ENCODE assay signal across 8 cellular contexts in genomic region chr11:46381046-46381835, GRCh38. TPM values are rescaled to one million over a fixed set of nuclear protein-coding genes. Genes with fewer than 3 reads are reported as not detected.
A peak's percentile ranks its signal among the peaks of the same experiment; 100 is the strongest.
DNase-seq lines count a peak whose midpoint lies in the region; ATAC-seq and TF ChIP-seq lines count a peak whose summit lies in the region.

A gene with protein sequence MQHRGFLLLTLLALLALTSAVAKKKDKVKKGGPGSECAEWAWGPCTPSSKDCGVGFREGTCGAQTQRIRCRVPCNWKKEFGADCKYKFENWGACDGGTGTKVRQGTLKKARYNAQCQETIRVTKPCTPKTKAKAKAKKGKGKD (plus strand): TSS chr11:46381669. CDS start chr11:46382058, 389 bp downstream.

- H3K27me3 Mint-ChIP-seq in CD4-positive, alpha-beta memory T cell: peaks cover 8 to 20% of the 10 kb centered on the region in 2 donors
- peaks cover 12% of the 10 kb centered on the region for H3K27me3 Mint-ChIP-seq in activated CD8-positive, alpha-beta T cell treated with anti-CD3 and anti-CD28 coated beads for 36 hours

- H2AFZ ChIP-seq in parathyroid adenoma: peak within 1 kb of the TSS; percentile 75

- H3K9me3 ChIP-seq in CD4-positive, alpha-beta memory T cell (ENCODE audit: control insufficient read depth in 1 of 2, low read length in 2 of 2): no peaks in the 10 kb centered on the region
- H3K9me3 ChIP-seq in parathyroid adenoma (ENCODE audit: control insufficient read depth, low read length): no peaks in the 10 kb centered on the region

- H3K79me2 ChIP-seq in parathyroid adenoma: no peaks in the 10 kb centered on the region

- H3K9me3 Mint-ChIP-seq in CD4-positive, alpha-beta memory T cell: peaks cover 0 to 2% (median 0%) of the 10 kb centered on the region in 8 donors
- H3K9me3 Mint-ChIP-seq in activated CD8-positive, alpha-beta T cell treated with anti-CD3 and anti-CD28 coated beads for 36 hours: no peaks in the 10 kb centered on the region

- DNase-seq in CD4-positive, alpha-beta memory T cell: no peak
- DNase-seq in activated CD8-positive, alpha-beta T cell treated with anti-CD3 and anti-CD28 coated beads for 36 hours: peak; percentile 38
- no peak for DNase-seq in Right ventricle myocardium superior
- DNase-seq in MV-4-11 (lab: John Stamatoyannopoulos, UW): no peak
- no peak for DNase-seq in NCI-H2081 treated with DMSO at 0.1 percent for 48 hours (lab: John Stamatoyannopoulos, UW)

- H3K36me3 Mint-ChIP-seq in CD4-positive, alpha-beta memory T cell: peaks cover 15 to 28% of the 10 kb centered on the region in 2 donors
- peaks cover 13% of the 10 kb centered on the region for H3K36me3 Mint-ChIP-seq in activated CD8-positive, alpha-beta T cell treated with anti-CD3 and anti-CD28 coated beads for 36 hours (ENCODE audit: low read depth)

- ATAC-seq in HG02759 (IDR thresholded peaks at IDR 0.05; ENCODE audit: unreplicated experiment) (peak; percentile 23), Right ventricle myocardium superior (ENCODE audit: poor library complexity) (peak; percentile 9), GM19467 (IDR thresholded peaks at IDR 0.05; ENCODE audit: unreplicated experiment) (no peak)
- ATAC-seq in activated CD8-positive, alpha-beta T cell treated with anti-CD3 and anti-CD28 coated beads for 36 hours: peak; percentile 20

- peak within 1 kb of the TSS in 3 of 7 donors; percentile 42 to 86 (median 48) for H3K27ac Mint-ChIP-seq in CD4-positive, alpha-beta memory T cell
- H3K27ac Mint-ChIP-seq in activated CD8-positive, alpha-beta T cell treated with anti-CD3 and anti-CD28 coated beads for 36 hours: peak within 1 kb of the TSS; percentile 70

- H3K9ac ChIP-seq in parathyroid adenoma: no peak within 1 kb of the TSS

- CTCF ChIA-PET in CD4-positive, alpha-beta memory T cell (lab: Charles Lee; ENCODE audit: partially characterized antibody): interaction anchor here (0.5 kb wide), 1 partner anchor 19 kb away, joined by 3 read pairs; no protein-coding TSS in a partner anchor
- CTCF ChIA-PET in activated CD8-positive, alpha-beta T cell treated with anti-CD3 and anti-CD28 coated beads for 36 hours (lab: Charles Lee): interaction anchor here (0.9 to 4.6 kb wide), 3 partner anchors 8 to 73 kb away, joined by 3 to 22 read pairs (median 4); no protein-coding TSS in a partner anchor

- H3K27me3 ChIP-seq in CD4-positive, alpha-beta memory T cell (ENCODE audit: insufficient read depth, low read length): peaks cover 12% of the 10 kb centered on the region
- no peaks in the 10 kb centered on the region for H3K27me3 ChIP-seq in parathyroid adenoma (ENCODE audit: control insufficient read depth, insufficient read depth, low read length)

- H3K4me3 Mint-ChIP-seq in CD4-positive, alpha-beta memory T cell: peak within 1 kb of the TSS; percentile 67 to 90 (median 82)
- peak within 1 kb of the TSS; percentile 68 for H3K4me3 Mint-ChIP-seq in activated CD8-positive, alpha-beta T cell treated with anti-CD3 and anti-CD28 coated beads for 36 hours

- no peak for TF ChIP-seq CTCF in activated CD8-positive, alpha-beta T cell treated with anti-CD3 and anti-CD28 coated beads for 36 hours (IDR thresholded peaks at IDR 0.05)
- no peak for TF ChIP-seq CTCF in parathyroid adenoma (IDR thresholded peaks at IDR 0.05)

- peaks cover 9% of the 10 kb centered on the region for H3K36me3 ChIP-seq in CD4-positive, alpha-beta memory T cell (ENCODE audit: insufficient read depth, low read length)
- H3K36me3 ChIP-seq in parathyroid adenoma (ENCODE audit: control insufficient read depth, insufficient read depth, low read length): no peaks in the 10 kb centered on the region

- H3K4me2 ChIP-seq in parathyroid adenoma (ENCODE audit: low read length): peak within 1 kb of the TSS; percentile 78

- peak within 1 kb of the TSS; percentile 29 to 60 for H3K4me3 ChIP-seq in CD4-positive, alpha-beta memory T cell (ENCODE audit: low read length in 2 of 2)
- H3K4me3 ChIP-seq in parathyroid adenoma (ENCODE audit: low read depth, low read length): peak within 1 kb of the TSS; percentile 50

- peaks cover 12% of the 10 kb centered on the region for H3K4me1 ChIP-seq in CD4-positive, alpha-beta memory T cell (ENCODE audit: insufficient read depth, low read length)
- H3K4me1 ChIP-seq in parathyroid adenoma: no peaks in the 10 kb centered on the region

- intact Hi-C loops in CD4-positive, alpha-beta memory T cell (cut with micrococcal nuclease): loop anchor here (5.0 kb wide), 1 partner anchor 34 kb away; the partner anchor contains the start of gene DGKZ
- intact Hi-C loops in activated CD8-positive, alpha-beta T cell treated with anti-CD3 and anti-CD28 coated beads for 36 hours (cut with micrococcal nuclease): no loop called here
- intact Hi-C loops in Right ventricle myocardium superior (cut with DNase I): no loop called here

- peaks cover 4 to 13% (median 7%) of the 10 kb centered on the region in 4 donors for H3K4me1 Mint-ChIP-seq in CD4-positive, alpha-beta memory T cell
- peaks cover 15% of the 10 kb centered on the region for H3K4me1 Mint-ChIP-seq in activated CD8-positive, alpha-beta T cell treated with anti-CD3 and anti-CD28 coated beads for 36 hours (ENCODE audit: low read depth)

- POLR2A ChIA-PET in CD4-positive, alpha-beta memory T cell (lab: Charles Lee; ENCODE audit: partially characterized antibody): interaction anchor here (0.7 to 4.3 kb wide), 8 partner anchors 9 to 213 kb away, joined by 3 to 34 read pairs (median 4); partner anchors contain the start of genes AMBRA1 and DGKZ
- POLR2A ChIA-PET in activated CD8-positive, alpha-beta T cell treated with anti-CD3 and anti-CD28 coated beads for 36 hours (lab: Charles Lee): interaction anchor here (0.6 to 2.2 kb wide), 5 partner anchors 11 to 1340 kb away, joined by 3 to 7 read pairs (median 4); partner anchors contain the start of gene CHRM4

- peak within 1 kb of the TSS; percentile 49 for H3K27ac ChIP-seq in CD4-positive, alpha-beta memory T cell (ENCODE audit: low read depth, low read length)
- H3K27ac ChIP-seq in parathyroid adenoma: peak within 1 kb of the TSS; percentile 36

RNA-seq across cellular contexts. Expression of the gene that starts here (rescaled TPM):
- 1 to 10 TPM; 4.7 to 5.6 TPM for total RNA-seq in CD4-positive, alpha-beta memory T cell
- polyA plus RNA-seq in CD4-positive, alpha-beta memory T cell: not detected
- 1 to 10 TPM; 4.2 to 4.9 TPM for total RNA-seq in activated CD8-positive, alpha-beta T cell treated with anti-CD3 and anti-CD28 coated beads for 36 hours
- 4.7 TPM for total RNA-seq in Right ventricle myocardium superior
